Comparison of ENCODE assay signal across 20 cellular contexts in genomic region chr16:51211148-51211547, GRCh38.
"Had no signal": no experiment of that assay in that cellular context is flagged by ENCODE, and none has a peak within 500 bp of the region (broad histone marks: within the 10 kb centered on the region; RNA-seq: fewer than 3 reads in every experiment).

No MANE protein-coding gene starts in this region.

- H3K36me3 Mint-ChIP-seq: mesothelial cell of epicardium had no signal

- H3K27ac Mint-ChIP-seq: dendritic cell treated with granulocyte-macrophage colony-stimulating factor and Interleukin-4, amounts not matched to agents 40 ng/mL and 50 ng/mL, for 4 days; effector memory CD8-positive, alpha-beta T cell; endodermal cell; mesothelial cell of epicardium had no signal

- H3K27ac ChIP-seq: colonic mucosa, epithelial cell of prostate, foreskin keratinocyte, heart right ventricle, left ventricle myocardium inferior, lower lobe of right lung had no signal

- H3K4me1 Mint-ChIP-seq: mesothelial cell of epicardium had no signal

- H3K36me3 ChIP-seq: colonic mucosa, heart right ventricle, left ventricle myocardium inferior, lower lobe of right lung had no signal

- H3K4me3 Mint-ChIP-seq: dendritic cell treated with granulocyte-macrophage colony-stimulating factor and Interleukin-4, amounts not matched to agents 40 ng/mL and 50 ng/mL, for 4 days; effector memory CD8-positive, alpha-beta T cell; endodermal cell; mesothelial cell of epicardium had no signal

- H3K9me3 ChIP-seq: colonic mucosa, lower lobe of right lung, mucosa of descending colon had no signal

- DNase-seq: colonic mucosa; cortex of kidney; effector CD8-positive, alpha-beta T cell; effector memory CD8-positive, alpha-beta T cell; endodermal cell; erythroblast; foreskin keratinocyte; glutamatergic neuron; head of caudate nucleus; heart right ventricle; hippocampal formation; left cardiac atrium; left ventricle myocardium inferior; lower lobe of right lung; mesenchymal stem cell; mucosa of descending colon had no signal

- H3K27me3 Mint-ChIP-seq: dendritic cell treated with granulocyte-macrophage colony-stimulating factor and Interleukin-4, amounts not matched to agents 40 ng/mL and 50 ng/mL, for 4 days had no signal

- H3K4me3 ChIP-seq: colonic mucosa, heart right ventricle, left ventricle myocardium inferior, lower lobe of right lung, mucosa of descending colon had no signal

- H3K4me1 ChIP-seq: colonic mucosa, foreskin keratinocyte, heart right ventricle, left ventricle myocardium inferior, lower lobe of right lung had no signal

- H3K27me3 ChIP-seq: colonic mucosa, foreskin keratinocyte, heart right ventricle had no signal

- ATAC-seq: effector memory CD8-positive, alpha-beta T cell; esophagus mucosa; foreskin keratinocyte; heart right ventricle; left cardiac atrium; lower lobe of right lung; mucosa of descending colon had no signal
